In the genomic region with DNA sequence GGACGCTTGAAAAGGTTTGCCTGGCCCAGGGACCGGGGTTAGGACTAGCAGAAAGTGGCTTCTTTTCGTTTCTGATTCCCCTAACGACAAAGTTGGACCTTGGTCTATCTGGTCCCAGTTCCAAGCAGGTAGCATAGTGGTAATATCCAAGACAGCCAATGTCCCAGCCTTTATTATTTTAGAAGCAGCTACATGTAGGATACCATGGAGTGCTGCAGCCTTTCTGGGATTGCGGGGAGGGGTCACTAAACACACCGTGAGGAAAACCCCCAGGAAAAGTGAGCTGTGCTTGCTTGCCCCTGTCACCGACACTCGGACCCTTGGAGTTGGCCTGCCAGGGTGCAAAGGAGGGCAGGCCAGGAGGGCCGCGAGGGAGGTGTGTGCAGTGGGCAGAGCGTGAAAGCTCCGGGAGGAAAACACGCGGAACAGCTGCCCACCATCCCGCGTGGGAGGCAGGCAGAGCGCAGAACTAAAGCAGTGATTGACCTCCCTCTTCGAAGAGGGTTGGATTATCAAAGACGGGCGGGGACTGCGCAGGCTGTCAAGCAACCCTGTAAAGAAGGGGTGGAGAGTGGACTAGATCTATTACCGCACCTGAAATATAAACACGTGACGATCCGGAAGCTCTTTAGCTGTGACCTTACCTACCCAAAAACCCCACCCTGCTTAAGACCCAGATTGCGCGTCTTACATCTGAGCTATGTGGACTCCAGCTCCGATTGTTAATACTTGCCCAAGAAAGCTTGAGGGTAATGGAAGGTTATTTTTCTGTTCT, we compare ENCODE assay signal across 8 cellular contexts.
A peak's percentile ranks its signal among the peaks of the same experiment; 100 is the strongest.
DNase-seq lines count a peak whose midpoint lies in the region; ATAC-seq lines count a peak whose summit lies in the region.

No MANE protein-coding gene starts in this region.

- peak; percentile 34 for ATAC-seq in HG02588 (IDR thresholded peaks at IDR 0.05; ENCODE audit: unreplicated experiment)
- ATAC-seq in stimulated activated naive CD8-positive, alpha-beta T cell treated with anti-CD3 and anti-CD28 coated beads, Interleukin-15, Interleukin-2, amounts not matched to agents 100 U/mL and 50 U/mL, for 24 hours, result peak; percentile 55

- peak; percentile 71 for DNase-seq in DMS 273 (lab: John Stamatoyannopoulos, UW; ENCODE audit: unreplicated experiment)
- no peak for DNase-seq in DMS 273 treated with DMSO at 0.1 percent for 48 hours (lab: John Stamatoyannopoulos, UW)
- DNase-seq in NCI-H2029 treated with DMSO at 0.1 percent for 48 hours (lab: John Stamatoyannopoulos, UW), result peak; percentile 59
- DNase-seq in activated CD4-positive, alpha-beta T cell treated with anti-CD3 and anti-CD28 coated beads for 4 hours, result peak; percentile 19 to 26
- peak; percentile 59 for DNase-seq in ecto neural progenitor cell (ENCODE audit: low spot score)
- peak; percentile 38 for DNase-seq in medulla oblongata (ENCODE audit: extremely low spot score)
- peak; percentile 46 for DNase-seq in stimulated activated naive CD8-positive, alpha-beta T cell treated with anti-CD3 and anti-CD28 coated beads, Interleukin-15, Interleukin-2, amounts not matched to agents 100 U/mL and 50 U/mL, for 24 hours
